8 cellular contexts compared by ENCODE assay signal in genomic region chr13:53782400-53783030, GRCh38.
DNase-seq lines count a peak whose midpoint lies in the region; ATAC-seq and TF ChIP-seq lines count a peak whose summit lies in the region.

No MANE protein-coding gene starts in this region.

- no peak overlapping the region for H3K27ac ChIP-seq in heart right ventricle

- H3K4me1 ChIP-seq in heart right ventricle = peaks cover 0 to 4% (median 0%) of the 10 kb centered on the region in 9 donors

- H3K36me3 Mint-ChIP-seq in activated CD8-positive, alpha-beta T cell treated with anti-CD3 and anti-CD28 coated beads, Interleukin-2, amount 10 ng/mL, durations not matched to agents 7 days and 5 days (ENCODE audit: low read depth) = no peaks in the 10 kb centered on the region

- H3K9me3 ChIP-seq in heart right ventricle = no peaks in the 10 kb centered on the region

- CTCF ChIA-PET in activated CD8-positive, alpha-beta T cell treated with anti-CD3 and anti-CD28 coated beads, Interleukin-2, amount 10 ng/mL, durations not matched to agents 7 days and 5 days (lab: Charles Lee) = interaction anchor here (0.9 to 1.8 kb wide), 3 partner anchors 10 to 532 kb away, joined by 3 to 5 read pairs (median 4); no protein-coding TSS in a partner anchor

- WGBS in heart right ventricle, 2 donors = 2 to 4% methylated on average over 10 of the region's 10 CpGs

- no peak overlapping the region for H3K27ac Mint-ChIP-seq in activated CD8-positive, alpha-beta T cell treated with anti-CD3 and anti-CD28 coated beads, Interleukin-2, amount 10 ng/mL, durations not matched to agents 7 days and 5 days

- no peaks in the 10 kb centered on the region for H3K27me3 Mint-ChIP-seq in activated CD8-positive, alpha-beta T cell treated with anti-CD3 and anti-CD28 coated beads, Interleukin-2, amount 10 ng/mL, durations not matched to agents 7 days and 5 days (ENCODE audit: low read depth)

- ATAC-seq in GM18511 (IDR thresholded peaks at IDR 0.05; ENCODE audit: unreplicated experiment) (peak; percentile 87), HG03175 (IDR thresholded peaks at IDR 0.05; ENCODE audit: unreplicated experiment) (peak; percentile 70), heart right ventricle (peak in 5 of 8 donors; percentile 28 to 47 (median 37)), HG03196 (IDR thresholded peaks at IDR 0.05; ENCODE audit: unreplicated experiment) (no peak)
- no peak for ATAC-seq in activated CD8-positive, alpha-beta T cell treated with anti-CD3 and anti-CD28 coated beads, Interleukin-2, amount 10 ng/mL, durations not matched to agents 7 days and 5 days

- no peaks in the 10 kb centered on the region for H3K4me1 Mint-ChIP-seq in activated CD8-positive, alpha-beta T cell treated with anti-CD3 and anti-CD28 coated beads, Interleukin-2, amount 10 ng/mL, durations not matched to agents 7 days and 5 days (ENCODE audit: low read depth)

- peak overlapping the region in 5 of 10 donors; percentile 24 to 35 (median 30) for H3K4me3 ChIP-seq in heart right ventricle

- TF ChIP-seq CTCF in heart right ventricle (IDR thresholded peaks at IDR 0.05) = peak; percentile 32 to 82 (median 71)

- no peak overlapping the region for H3K4me3 Mint-ChIP-seq in activated CD8-positive, alpha-beta T cell treated with anti-CD3 and anti-CD28 coated beads, Interleukin-2, amount 10 ng/mL, durations not matched to agents 7 days and 5 days

- H3K9me3 Mint-ChIP-seq in activated CD8-positive, alpha-beta T cell treated with anti-CD3 and anti-CD28 coated beads, Interleukin-2, amount 10 ng/mL, durations not matched to agents 7 days and 5 days (ENCODE audit: insufficient read depth) = no peaks in the 10 kb centered on the region

- intact Hi-C loops in heart right ventricle (cut with DNase I) = no loop called here

- H3K27me3 ChIP-seq in heart right ventricle = peaks cover 0 to 17% (median 0%) of the 10 kb centered on the region in 7 donors

- no peaks in the 10 kb centered on the region for H3K36me3 ChIP-seq in heart right ventricle

- POLR2A ChIA-PET in activated CD8-positive, alpha-beta T cell treated with anti-CD3 and anti-CD28 coated beads, Interleukin-2, amount 10 ng/mL, durations not matched to agents 7 days and 5 days (lab: Charles Lee) = no interaction called here

- DNase-seq in Ammon's horn (ENCODE audit: low spot score) = peak; percentile 87
- peak; percentile 74 for DNase-seq in NCI-H2171 (lab: John Stamatoyannopoulos, UW)
- DNase-seq in activated CD8-positive, alpha-beta T cell treated with anti-CD3 and anti-CD28 coated beads, Interleukin-2, amount 10 ng/mL, durations not matched to agents 7 days and 5 days = peak; percentile 19
- peak in 1 of 2 donors; percentile 5 for DNase-seq in heart right ventricle
- peak; percentile 54 for DNase-seq in renal cortical epithelial cell (ENCODE audit: low read depth)

Comparison
In these comparisons a context has a peak if more than half of its experiments do, and no peak if none do; other contexts are left out.
1. ATAC-seq: peak in GM18511 (single experiment), HG03175 (single experiment) and heart right ventricle (5 of 8); none in activated CD8-positive, alpha-beta T cell treated with anti-CD3 and anti-CD28 coated beads, Interleukin-2, amount 10 ng/mL, durations not matched to agents 7 days and 5 days (single experiment) and HG03196 (single experiment).